3 cellular contexts compared by ENCODE assay signal in the genomic region with DNA sequence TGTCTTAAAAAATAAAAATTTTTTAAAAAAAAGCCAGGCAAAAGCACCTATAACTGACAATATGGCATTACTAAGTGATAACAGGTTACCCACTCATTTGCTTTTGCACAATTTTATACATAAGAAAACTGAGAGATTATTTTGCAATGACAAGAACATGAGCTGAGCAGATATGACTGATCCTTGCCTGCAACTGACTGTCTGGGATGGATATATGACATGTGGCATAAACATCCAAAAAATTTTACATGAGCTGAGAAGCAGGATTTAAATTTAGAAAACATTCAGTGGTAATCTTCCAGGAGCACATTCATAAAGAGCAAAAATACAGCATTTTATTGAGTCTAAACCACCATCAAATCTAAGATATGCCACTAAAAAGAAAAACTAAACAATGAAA.
"Had no signal": no experiment of that assay in that cellular context is flagged by ENCODE, and none has a peak within 500 bp of the region (broad histone marks: within the 10 kb centered on the region; RNA-seq: fewer than 3 reads in every experiment).

No MANE protein-coding gene starts in this region.

- H3K4me3 ChIP-seq: GM12878 had no signal

- DNase-seq: GDM1, GF-D8 had no signal
